Comparison of ENCODE assay signal across 1 cellular context in genomic region chr5:23071682-23072081, GRCh38.
TF ChIP-seq lines count a peak whose summit lies in the region.

No MANE protein-coding gene starts in this region.

TF ChIP-seq in H1, 55 proteins besides CTCF, POLR2A, EP300 and RAD21 (continued from another document):
- TF ChIP-seq BACH1 (IDR thresholded peaks at IDR 0.05; ENCODE audit: low read length) (no peak), CHD1 (IDR thresholded peaks at IDR 0.05; ENCODE audit: low read depth, low read length) (no peak), CREB1 (IDR thresholded peaks at IDR 0.05) (no peak), SUZ12 (IDR thresholded peaks at IDR 0.05; ENCODE audit: low read length) (no peak), POLR2AphosphoS5 (IDR thresholded peaks at IDR 0.05; ENCODE audit: low read depth, low read length) (no peak), TAF1 (IDR thresholded peaks at IDR 0.05; ENCODE audit: low read depth, low read length) (no peak), GTF2F1 (IDR thresholded peaks at IDR 0.05; ENCODE audit: borderline replicate concordance, low read depth, low read length) (no peak), CTBP2 (IDR thresholded peaks at IDR 0.05; ENCODE audit: borderline replicate concordance, insufficient read depth, insufficient read length, low read length) (no peak), NANOG (IDR thresholded peaks at IDR 0.05; ENCODE audit: insufficient read depth, low read depth, low read length, poor library complexity, severe bottlenecking) (no peak), TBP (IDR thresholded peaks at IDR 0.05; ENCODE audit: low read depth, low read length) (no peak), CHD2 (IDR thresholded peaks at IDR 0.05; ENCODE audit: low read length) (no peak), SIN3A (conservative IDR thresholded peaks at IDR 0.05 in 1 of 2, IDR thresholded peaks at IDR 0.05 in 1 of 2; ENCODE audit: low read depth in 1 of 2, low read length in 2 of 2) (no peak), GABPA (IDR thresholded peaks at IDR 0.05; ENCODE audit: borderline replicate concordance, insufficient read depth, low read length) (no peak), SP1 (IDR thresholded peaks at IDR 0.05; ENCODE audit: low read depth, low read length) (no peak), EZH2 (IDR thresholded peaks at IDR 0.05; ENCODE audit: low read depth, low read length, severe bottlenecking) (no peak), SAP30 (IDR thresholded peaks at IDR 0.05; ENCODE audit: insufficient read depth, insufficient replicate concordance, low read length) (no peak)
